Comparison of ENCODE assay signal across 16 cellular contexts in the genomic region with DNA sequence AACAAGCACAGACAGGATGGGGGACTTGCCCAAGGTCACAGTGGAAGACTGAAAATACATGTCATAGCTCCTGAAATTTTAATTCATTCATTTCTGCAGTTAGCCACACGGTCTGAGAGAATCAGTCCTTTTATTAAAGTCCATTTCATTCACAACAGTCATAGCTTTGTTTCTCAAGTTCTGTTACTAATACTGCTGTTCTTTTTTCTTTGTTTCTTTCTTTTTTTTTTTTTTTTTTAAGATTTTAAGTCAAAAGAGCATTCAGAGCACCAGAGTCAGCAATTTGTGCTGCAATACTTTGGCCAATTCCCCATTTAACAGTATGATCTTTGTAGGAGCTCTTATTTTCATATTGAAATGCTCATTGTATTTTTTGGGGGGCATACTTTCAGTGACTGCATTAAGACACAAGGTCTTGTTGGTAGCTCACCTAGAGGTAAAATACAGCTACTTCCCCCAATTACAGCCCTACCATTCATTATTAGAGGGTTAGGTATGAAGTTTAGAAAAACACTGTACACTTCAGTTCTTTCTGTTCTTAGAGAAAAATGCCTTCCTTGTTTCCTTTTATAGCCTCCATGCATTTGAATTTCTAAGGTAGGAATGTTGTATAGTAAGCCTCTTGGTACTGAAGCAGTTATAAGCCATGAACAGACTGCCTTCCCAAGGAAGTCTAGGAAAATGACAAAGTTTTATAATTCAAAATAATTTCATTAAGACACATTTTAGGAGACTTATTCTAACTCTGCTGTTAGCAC. TPM values are rescaled to one million over a fixed set of nuclear protein-coding genes. Genes with fewer than 3 reads are reported as not detected.
DNase-seq lines count a peak whose midpoint lies in the region; ATAC-seq and TF ChIP-seq lines count a peak whose summit lies in the region.
"Had no signal": no experiment of that assay in that cellular context is flagged by ENCODE, and none has a peak within 500 bp of the region (broad histone marks: within the 10 kb centered on the region; RNA-seq: fewer than 3 reads in every experiment).

No MANE protein-coding gene starts in this region.

- no TSS peak for BruUV-seq in mammary epithelial cell (replicated peaks; lab: Mats Ljungman, UMichigan)

- no peak overlapping the region for H3K27ac ChIP-seq in mammary epithelial cell (ENCODE audit: insufficient read depth, low read depth, low read length)
- no peak overlapping the region for H3K27ac ChIP-seq in breast epithelium
- H3K27ac ChIP-seq in heart right ventricle = no peak overlapping the region
- H3K27ac ChIP-seq: 22Rv1, BLaER1 had no signal

- intact Hi-C loops in mammary epithelial cell (cut with micrococcal nuclease) = no loop called here
- intact Hi-C loops in breast epithelium (cut with DNase I; ENCODE audit: low total_unique reads) = no loop called here
- intact Hi-C loops in heart right ventricle (cut with DNase I) = no loop called here

- CTCF ChIA-PET in mammary epithelial cell (lab: Charles Lee; ENCODE audit: low non-redundant PET) = no interaction called here

- H3K4me2 ChIP-seq in mammary epithelial cell (ENCODE audit: insufficient read depth, low read depth, low read length) = no peak overlapping the region
- H3K4me2 ChIP-seq: BLaER1 had no signal

- ATAC-seq in heart right ventricle = no peak
- no peak for ATAC-seq in HG03342 (IDR thresholded peaks at IDR 0.05; ENCODE audit: unreplicated experiment)

- no peaks in the 10 kb centered on the region for H4K20me1 ChIP-seq in mammary epithelial cell (ENCODE audit: insufficient read depth, low read length)
- H4K20me1 ChIP-seq: BLaER1 had no signal

- H3K27me3 ChIP-seq in mammary epithelial cell (ENCODE audit: insufficient read depth, low read length) (no peaks in the 10 kb centered on the region), breast epithelium (no peaks in the 10 kb centered on the region), heart right ventricle (no peaks in the 10 kb centered on the region)
- H3K27me3 ChIP-seq: BLaER1 had no signal

- dilution Hi-C loops in mammary epithelial cell (cut with HindIII; ENCODE audit: low sequenced_read_pairs) = no loop called here

- no peak overlapping the region for H2AFZ ChIP-seq in mammary epithelial cell (ENCODE audit: low read depth, low read length)

- WGBS in mammary epithelial cell (ENCODE audit: low coverage, missing lambda C conversion rate) = 17% methylated on average over 1 of the region's 1 CpG
- WGBS in heart right ventricle, 2 donors = 88% methylated on average over 1 of the region's 1 CpG

- H3K36me3 ChIP-seq in mammary epithelial cell (ENCODE audit: insufficient read depth, low read length) = no peaks in the 10 kb centered on the region
- H3K36me3 ChIP-seq in breast epithelium = no peaks in the 10 kb centered on the region
- H3K36me3 ChIP-seq in heart right ventricle = peaks cover 0 to 5% (median 0%) of the 10 kb centered on the region in 9 donors

- TF ChIP-seq CTCF in mammary epithelial cell (conservative IDR thresholded peaks at IDR 0.05 in 1 of 2, IDR thresholded peaks at IDR 0.05 in 1 of 2; ENCODE audit: extremely low read depth in 1 of 2, insufficient read depth in 1 of 2, low read depth in 1 of 2, low read length in 2 of 2) = no peak
- TF ChIP-seq CTCF in breast epithelium (IDR thresholded peaks at IDR 0.05) = no peak
- no peak for TF ChIP-seq CTCF in heart right ventricle (IDR thresholded peaks at IDR 0.05)

- TF ChIP-seq POLR2A in breast epithelium (IDR thresholded peaks at IDR 0.05) = no peak

- DNase-seq in mammary epithelial cell (peak; percentile 16), breast epithelium (ENCODE audit: low spot score in 2 of 2) (no peak), foreskin melanocyte (peak; percentile 88), pons (ENCODE audit: low spot score) (peak; percentile 76), NCI-H748 treated with DMSO at 0.1 percent for 48 hours (lab: John Stamatoyannopoulos, UW) (no peak), heart right ventricle (no peak)
- no peak for DNase-seq in stimulated activated CD4-positive, alpha-beta T cell treated with anti-CD3 and anti-CD28 coated beads, Interleukin-4, amount 100 ng/mL, for 4 hours
- DNase-seq: AML-193; Calu3; CD8-positive, alpha-beta memory T cell; DMS 273 treated with DMSO at 0.1 percent for 48 hours; H7; IMR-90 had no signal

- in situ Hi-C loops in mammary epithelial cell (cut with MboI; ENCODE audit: low sequenced_read_pairs in 2 of 2) = no loop called here

- no peak overlapping the region for H3K4me3 ChIP-seq in mammary epithelial cell (replicated peaks in 1 of 3; ENCODE audit: insufficient read depth in 1 of 3, low read depth in 2 of 3, low read length in 3 of 3)
- H3K4me3 ChIP-seq in breast epithelium = no peak overlapping the region
- H3K4me3 ChIP-seq in heart right ventricle = no peak overlapping the region
- H3K4me3 ChIP-seq: BLaER1 had no signal

- no peak overlapping the region for H3K9ac ChIP-seq in mammary epithelial cell (ENCODE audit: insufficient read depth, low read length)
- H3K9ac ChIP-seq: BLaER1 had no signal

- H3K4me1 ChIP-seq in mammary epithelial cell (ENCODE audit: insufficient read depth, low read length) (no peaks in the 10 kb centered on the region), breast epithelium (no peaks in the 10 kb centered on the region), heart right ventricle (peaks cover 0 to 5% (median 0%) of the 10 kb centered on the region in 9 donors)
- H3K4me1 ChIP-seq: BLaER1 had no signal

- no peaks in the 10 kb centered on the region for H3K9me3 ChIP-seq in mammary epithelial cell (replicated peaks; ENCODE audit: insufficient read depth, low read length)
- H3K9me3 ChIP-seq in breast epithelium = no peaks in the 10 kb centered on the region
- H3K9me3 ChIP-seq in heart right ventricle = peaks cover 0 to 3% (median 0%) of the 10 kb centered on the region in 11 donors

- peaks cover 39% of the 10 kb centered on the region for H3K79me2 ChIP-seq in mammary epithelial cell (ENCODE audit: insufficient read depth, low read length)

RNA-seq across cellular contexts. Expression of gene GALK2, which starts 9.6 kb away (rescaled TPM):
- total RNA-seq in mammary epithelial cell (10 to 100 TPM; 24.7 to 25.0 TPM), breast epithelium (10 to 100 TPM; 26.2 to 69.5 (median 64.1) TPM), heart right ventricle (10 to 100 TPM; 28.6 to 43.9 (median 37.6) TPM)
- polyA plus RNA-seq in mammary epithelial cell (22.0 TPM), heart right ventricle (10 to 100 TPM in 1 of 2 donors, 1 to 10 TPM in 1; 6.2 to 30.5 TPM)
- polyA minus RNA-seq in mammary epithelial cell = 41.4 TPM

RNA-seq across cellular contexts. Expression of gene COPS2, which starts 24.2 kb away (rescaled TPM):
- total RNA-seq in mammary epithelial cell (10 to 100 TPM; 44.7 to 88.3 TPM), breast epithelium (10 to 100 TPM; 59.3 to 96.8 (median 75.5) TPM), heart right ventricle (10 to 100 TPM; 71.3 to 91.8 (median 86.8) TPM)
- polyA plus RNA-seq in mammary epithelial cell (37.2 TPM), heart right ventricle (10 to 100 TPM; 23.8 to 40.6 TPM)
- polyA minus RNA-seq in mammary epithelial cell = 15.5 TPM

Comparison
In these comparisons a context has a peak if more than half of its experiments do, and no peak if none do; other contexts are left out.
1. DNase-seq: peak in mammary epithelial cell (single experiment), foreskin melanocyte (single experiment) and pons (single experiment); none in breast epithelium (0 of 2), NCI-H748 treated with DMSO at 0.1 percent for 48 hours (single experiment), stimulated activated CD4-positive, alpha-beta T cell treated with anti-CD3 and anti-CD28 coated beads, Interleukin-4, amount 100 ng/mL, for 4 hours (0 of 2) and heart right ventricle (0 of 2).